ENCODE assay signal across 8 cellular contexts in genomic region chr20:3846378-3846739, GRCh38. TPM values are rescaled to one million over a fixed set of nuclear protein-coding genes. Genes with fewer than 3 reads are reported as not detected.
DNase-seq lines count a peak whose midpoint lies in the region; ATAC-seq and TF ChIP-seq lines count a peak whose summit lies in the region.

No MANE protein-coding gene starts in this region.

- H3K4me1 Mint-ChIP-seq in effector memory CD8-positive, alpha-beta T cell (ENCODE audit: low read depth in 2 of 2), result peaks cover 19% of the 10 kb centered on the region in 2 donors
- peaks cover 26% of the 10 kb centered on the region for H3K4me1 Mint-ChIP-seq in neural crest cell

- no peak for TF ChIP-seq CTCF in neural crest cell (conservative IDR thresholded peaks at IDR 0.05)

- H3K9me3 ChIP-seq in BLaER1, result no peaks in the 10 kb centered on the region

- peaks cover 38% of the 10 kb centered on the region for H4K20me1 ChIP-seq in BLaER1

- H3K4me3 ChIP-seq in BLaER1, result peak overlapping the region; percentile 95

- H3K4me3 Mint-ChIP-seq in effector memory CD8-positive, alpha-beta T cell, result peak overlapping the region; percentile 88 to 90
- H3K4me3 Mint-ChIP-seq in neural crest cell, result peak overlapping the region; percentile 91

- peak overlapping the region; percentile 96 for H3K9ac ChIP-seq in BLaER1

- peak overlapping the region; percentile 94 for H3K27ac Mint-ChIP-seq in effector memory CD8-positive, alpha-beta T cell
- H3K27ac Mint-ChIP-seq in neural crest cell (ENCODE audit: unreplicated experiment), result peak overlapping the region; percentile 84

- H3K4me2 ChIP-seq in BLaER1, result peak overlapping the region; percentile 94

- H3K27me3 Mint-ChIP-seq in effector memory CD8-positive, alpha-beta T cell, result no peaks in the 10 kb centered on the region
- H3K27me3 Mint-ChIP-seq in neural crest cell (ENCODE audit: low read depth), result no peaks in the 10 kb centered on the region

- no peak for ATAC-seq in effector memory CD8-positive, alpha-beta T cell (replicated peaks)
- no peak for ATAC-seq in HG02981 (IDR thresholded peaks at IDR 0.05; ENCODE audit: unreplicated experiment)

- no peaks in the 10 kb centered on the region for H3K9me3 Mint-ChIP-seq in effector memory CD8-positive, alpha-beta T cell
- no peaks in the 10 kb centered on the region for H3K9me3 Mint-ChIP-seq in neural crest cell

- H3K4me1 ChIP-seq in BLaER1, result peaks cover 34% of the 10 kb centered on the region

- DNase-seq in NCI-H226, result peak; percentile 55
- no peak for DNase-seq in effector memory CD8-positive, alpha-beta T cell
- peak; percentile 32 for DNase-seq in neural crest cell (ENCODE audit: low read depth, low spot score)
- no peak for DNase-seq in RPMI8226
- DNase-seq in HuH-7 (ENCODE audit: low spot score), result no peak
- no peak for DNase-seq in NCI-H2196 treated with DMSO at 0.1 percent for 48 hours (lab: John Stamatoyannopoulos, UW; ENCODE audit: unreplicated experiment)

- no peaks in the 10 kb centered on the region for H3K27me3 ChIP-seq in BLaER1

- peak overlapping the region; percentile 96 for H3K27ac ChIP-seq in BLaER1

- H3K36me3 ChIP-seq in BLaER1, result peaks cover 17% of the 10 kb centered on the region; the same call in 1 of the 2 replicates

- H3K36me3 Mint-ChIP-seq in effector memory CD8-positive, alpha-beta T cell (ENCODE audit: insufficient read depth), result peaks cover 16% of the 10 kb centered on the region
- H3K36me3 Mint-ChIP-seq in neural crest cell (ENCODE audit: low read depth), result no peaks in the 10 kb centered on the region

RNA-seq across cellular contexts. Expression of gene MAVS, which starts 0.3 kb away (rescaled TPM):
- total RNA-seq in neural crest cell, result 37.2 and 38.3 TPM in 2 replicates

RNA-seq across cellular contexts. Expression of gene AP5S1, which starts 26.0 kb away (rescaled TPM):
- total RNA-seq in neural crest cell, result 9.3 and 12.8 TPM in 2 replicates

RNA-seq across cellular contexts. Expression of gene PANK2, which starts 42.8 kb away (rescaled TPM):
- total RNA-seq in neural crest cell, result 65.4 and 66.9 TPM in 2 replicates

RNA-seq across cellular contexts. Expression of gene CDC25B, which starts 50.2 kb away (rescaled TPM):
- total RNA-seq in neural crest cell, result 46.5 and 47.5 TPM in 2 replicates

RNA-seq across cellular contexts. Expression of gene CENPB, which starts 59.8 kb away (rescaled TPM):
- 82.1 and 83.6 TPM in 2 replicates for total RNA-seq in neural crest cell

Comparison
In these comparisons a context has a peak if more than half of its experiments do, and no peak if none do; other contexts are left out.
1. DNase-seq: peak in NCI-H226 (single experiment) and neural crest cell (single experiment); none in effector memory CD8-positive, alpha-beta T cell (0 of 3), RPMI8226 (single experiment), HuH-7 (single experiment) and NCI-H2196 treated with DMSO at 0.1 percent for 48 hours (single experiment).